Comparison of ENCODE assay signal across 9 cellular contexts in genomic region chr5:142095651-142096330, GRCh38. TPM values are rescaled to one million over a fixed set of nuclear protein-coding genes. Genes with fewer than 3 reads are reported as not detected.
A peak's percentile ranks its signal among the peaks of the same experiment; 100 is the strongest.
DNase-seq lines count a peak whose midpoint lies in the region; ATAC-seq and TF ChIP-seq lines count a peak whose summit lies in the region.
"Had no signal": no experiment of that assay in that cellular context is flagged by ENCODE, and none has a peak within 500 bp of the region (broad histone marks: within the 10 kb centered on the region; RNA-seq: fewer than 3 reads in every experiment).

No MANE protein-coding gene starts in this region.

- H3K9ac ChIP-seq in Loucy (ENCODE audit: low read depth, low read length, poor library complexity, severe bottlenecking), result no peak overlapping the region

- H2AFZ ChIP-seq in Loucy (ENCODE audit: low read length), result peak overlapping the region; percentile 59

- no peak for TF ChIP-seq CTCF in Loucy (conservative IDR thresholded peaks at IDR 0.05; ENCODE audit: low read length)

- no peaks in the 10 kb centered on the region for H3K79me2 ChIP-seq in Loucy (ENCODE audit: insufficient read depth, low read length)

- ATAC-seq in GM18498 (IDR thresholded peaks at IDR 0.05; ENCODE audit: unreplicated experiment) (no peak), HG03097 (IDR thresholded peaks at IDR 0.05; ENCODE audit: low FRiP score, unreplicated experiment) (no peak), HG02938 (IDR thresholded peaks at IDR 0.05; ENCODE audit: unreplicated experiment) (no peak)

- no peaks in the 10 kb centered on the region for H3K27me3 ChIP-seq in Loucy (ENCODE audit: insufficient read depth, low read length, poor library complexity, severe bottlenecking)
- H3K27me3 ChIP-seq in H7 (ENCODE audit: control insufficient read depth, insufficient read depth, low read length), result no peaks in the 10 kb centered on the region
- H3K27me3 ChIP-seq: esophagus muscularis mucosa had no signal

- H3K4me2 ChIP-seq in Loucy (ENCODE audit: low read depth, low read length, poor library complexity, severe bottlenecking), result no peak overlapping the region

- H4K20me1 ChIP-seq in Loucy (ENCODE audit: insufficient read depth, low read length, poor library complexity, severe bottlenecking), result no peaks in the 10 kb centered on the region

- H3F3A ChIP-seq in Loucy (ENCODE audit: low read depth), result no peaks in the 10 kb centered on the region

- DNase-seq in activated T-cell treated with anti-CD3 and anti-CD28 coated beads, Interleukin-2, amount 50 U/mL, for 1 hour, result peak; percentile 73
- DNase-seq in kidney tubule cell (ENCODE audit: low spot score) (peak; percentile 33), H7 (no peak)
- peak; percentile 54 to 71 for DNase-seq in stimulated activated CD8-positive, alpha-beta memory T cell treated with anti-CD3 and anti-CD28 coated beads, Interleukin-4, amount 100 ng/mL, for 4 hours (ENCODE audit: low read depth in 2 of 2, low spot score in 1 of 2)

- H3K4me1 ChIP-seq in Loucy (ENCODE audit: insufficient read depth, low read length, poor library complexity, severe bottlenecking), result peaks cover 9% of the 10 kb centered on the region

- H3K4me3 ChIP-seq in Loucy (ENCODE audit: low read length, poor library complexity, severe bottlenecking) (no peak overlapping the region), H7 (ENCODE audit: insufficient read depth, low read depth, low read length) (no peak overlapping the region)
- H3K4me3 ChIP-seq: esophagus muscularis mucosa had no signal

- H3K9me2 ChIP-seq in Loucy (replicated peaks; ENCODE audit: low read depth, low read length), result no peaks in the 10 kb centered on the region

- no peaks in the 10 kb centered on the region for H3K9me3 ChIP-seq in Loucy (ENCODE audit: insufficient read depth, low read depth, low read length)
- H3K9me3 ChIP-seq: esophagus muscularis mucosa had no signal

- H3K36me3 ChIP-seq in Loucy (ENCODE audit: insufficient read depth, low read length) (no peaks in the 10 kb centered on the region), H7 (replicated peaks; ENCODE audit: control insufficient read depth, insufficient read depth, low read length) (no peaks in the 10 kb centered on the region)
- H3K36me3 ChIP-seq: esophagus muscularis mucosa had no signal

RNA-seq across cellular contexts. Expression of gene NDFIP1, which starts 12.8 kb away (rescaled TPM):
- total RNA-seq in H7 (2014; rRNA removed; shearing (Covaris generic)), result 42.9 and 45.7 TPM in 2 replicates
